Comparison of ENCODE assay signal across 1 cellular context in the genomic region with DNA sequence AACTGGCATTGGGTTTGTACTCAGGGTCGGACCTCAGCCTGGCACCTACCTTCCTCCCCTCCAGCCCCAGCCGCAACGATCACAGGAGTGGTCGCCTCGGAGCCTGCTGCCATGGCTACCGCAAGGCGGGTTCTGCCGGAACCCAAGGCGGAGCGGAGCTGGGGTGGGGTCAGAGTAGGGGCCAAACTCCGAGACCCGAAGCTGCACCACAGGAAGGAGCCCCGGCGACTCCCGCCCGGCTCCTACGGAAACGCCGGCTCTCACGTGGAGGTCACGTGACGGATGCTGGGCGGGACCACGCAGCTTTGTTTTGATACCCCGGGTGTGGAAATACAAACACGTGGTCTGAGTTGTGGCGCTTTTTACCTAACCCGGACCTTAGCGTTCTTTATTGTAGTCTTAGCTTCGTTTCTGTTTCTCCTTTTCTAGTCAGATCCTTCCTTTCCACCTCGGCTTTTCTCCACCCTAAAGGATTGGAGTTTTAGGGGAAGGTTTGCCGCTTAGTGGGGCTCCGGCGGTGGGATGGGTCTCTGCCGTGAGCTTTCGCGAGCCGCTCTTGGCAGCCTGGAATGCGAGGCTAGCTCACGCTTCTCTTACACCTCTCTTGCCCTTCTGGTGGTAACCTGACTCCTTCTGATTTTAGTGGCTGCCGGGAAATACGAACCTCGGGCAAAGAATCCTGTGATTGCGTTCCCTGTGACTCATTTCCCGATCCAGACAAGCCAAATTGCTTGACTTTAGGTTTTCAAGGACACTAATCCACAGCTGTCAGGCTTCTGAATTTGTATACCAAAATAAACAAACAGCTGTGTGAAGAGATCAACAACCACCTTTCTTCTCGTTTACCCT.
TF ChIP-seq lines count a peak whose summit lies in the region.

Gene HSPBAP1 (minus strand): TSS at position 264 of the 849 bp plus-strand sequence. CDS start 151 bp downstream, at position 113.

TF ChIP-seq in HepG2, 621 proteins besides CTCF, POLR2A, EP300 and RAD21 (continued from another document and continues in another):
- TF ChIP-seq, protein P1, sequence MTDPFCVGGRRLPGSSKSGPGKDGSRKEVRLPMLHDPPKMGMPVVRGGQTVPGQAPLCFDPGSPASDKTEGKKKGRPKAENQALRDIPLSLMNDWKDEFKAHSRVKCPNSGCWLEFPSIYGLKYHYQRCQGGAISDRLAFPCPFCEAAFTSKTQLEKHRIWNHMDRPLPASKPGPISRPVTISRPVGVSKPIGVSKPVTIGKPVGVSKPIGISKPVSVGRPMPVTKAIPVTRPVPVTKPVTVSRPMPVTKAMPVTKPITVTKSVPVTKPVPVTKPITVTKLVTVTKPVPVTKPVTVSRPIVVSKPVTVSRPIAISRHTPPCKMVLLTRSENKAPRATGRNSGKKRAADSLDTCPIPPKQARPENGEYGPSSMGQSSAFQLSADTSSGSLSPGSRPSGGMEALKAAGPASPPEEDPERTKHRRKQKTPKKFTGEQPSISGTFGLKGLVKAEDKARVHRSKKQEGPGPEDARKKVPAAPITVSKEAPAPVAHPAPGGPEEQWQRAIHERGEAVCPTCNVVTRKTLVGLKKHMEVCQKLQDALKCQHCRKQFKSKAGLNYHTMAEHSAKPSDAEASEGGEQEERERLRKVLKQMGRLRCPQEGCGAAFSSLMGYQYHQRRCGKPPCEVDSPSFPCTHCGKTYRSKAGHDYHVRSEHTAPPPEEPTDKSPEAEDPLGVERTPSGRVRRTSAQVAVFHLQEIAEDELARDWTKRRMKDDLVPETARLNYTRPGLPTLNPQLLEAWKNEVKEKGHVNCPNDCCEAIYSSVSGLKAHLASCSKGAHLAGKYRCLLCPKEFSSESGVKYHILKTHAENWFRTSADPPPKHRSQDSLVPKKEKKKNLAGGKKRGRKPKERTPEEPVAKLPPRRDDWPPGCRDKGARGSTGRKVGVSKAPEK (CRISPR knock-in tag; IDR thresholded peaks at IDR 0.05; ENCODE audit: borderline replicate concordance): no peak
- TF ChIP-seq MAFF (IDR thresholded peaks at IDR 0.05; ENCODE audit: low read depth, low read length) (no peak), ZNF557 (CRISPR knock-in tag; IDR thresholded peaks at IDR 0.05) (no peak), SMAD3 (CRISPR knock-in tag; IDR thresholded peaks at IDR 0.05) (no peak), ZNF484 (CRISPR knock-in tag; IDR thresholded peaks at IDR 0.05; ENCODE audit: borderline replicate concordance, low read depth) (no peak), GFI1 (CRISPR knock-in tag; IDR thresholded peaks at IDR 0.05; ENCODE audit: borderline replicate concordance) (no peak), RXRA (CRISPR knock-in tag; IDR thresholded peaks at IDR 0.05) (peak; percentile 67), SIX4 (CRISPR knock-in tag; IDR thresholded peaks at IDR 0.05) (peak; percentile 96), ZNF749 (CRISPR knock-in tag; IDR thresholded peaks at IDR 0.05; ENCODE audit: borderline replicate concordance) (peak; percentile 94; the same call in 1 of the 2 replicates), ZBTB7A (CRISPR knock-in tag; IDR thresholded peaks at IDR 0.05) (no peak), SP2 (CRISPR knock-in tag; IDR thresholded peaks at IDR 0.05) (peak; percentile 48; the same call in 1 of the 2 replicates), ARID3A (IDR thresholded peaks at IDR 0.05; ENCODE audit: low read depth, low read length) (no peak), PRMT3 (CRISPR knock-in tag; IDR thresholded peaks at IDR 0.05; ENCODE audit: borderline replicate concordance, low read depth) (no peak), ZNF644 (CRISPR knock-in tag; IDR thresholded peaks at IDR 0.05; ENCODE audit: low read depth) (0 out of 2 replicates have a peak, but pooled peaks have one; percentile 29), GMEB2 (CRISPR knock-in tag; IDR thresholded peaks at IDR 0.05; ENCODE audit: low read depth) (no peak), ATF2 (CRISPR knock-in tag; IDR thresholded peaks at IDR 0.05) (peak; percentile 40; the same call in 1 of the 2 replicates), HMGXB3 (CRISPR knock-in tag; IDR thresholded peaks at IDR 0.05; ENCODE audit: borderline replicate concordance) (no peak), MED8 (CRISPR knock-in tag; IDR thresholded peaks at IDR 0.05; ENCODE audit: insufficient replicate concordance) (peak; percentile 30), FOXP4 (CRISPR knock-in tag; IDR thresholded peaks at IDR 0.05) (peak; percentile 44), PAF1 (CRISPR knock-in tag; IDR thresholded peaks at IDR 0.05) (no peak), NFYC (CRISPR knock-in tag; IDR thresholded peaks at IDR 0.05) (no peak), ZBTB1 (CRISPR knock-in tag; IDR thresholded peaks at IDR 0.05; ENCODE audit: borderline replicate concordance) (no peak), ZFP62 (CRISPR knock-in tag; IDR thresholded peaks at IDR 0.05) (no peak), TBX3 (IDR thresholded peaks at IDR 0.05; ENCODE audit: borderline replicate concordance) (peak; percentile 76; the same call in 1 of the 2 replicates), ZBTB44 (CRISPR knock-in tag; IDR thresholded peaks at IDR 0.05) (no peak), PBX2 (CRISPR knock-in tag; IDR thresholded peaks at IDR 0.05) (no peak), ZBTB33 (CRISPR knock-in tag; IDR thresholded peaks at IDR 0.05) (no peak), MBNL3 (CRISPR knock-in tag; conservative IDR thresholded peaks at IDR 0.05) (no peak), SP1 (IDR thresholded peaks at IDR 0.05) (no peak), SP1 (CRISPR knock-in tag; IDR thresholded peaks at IDR 0.05) (peak; percentile 53; the same call in 1 of the 2 replicates)
- TF ChIP-seq, protein P2, sequence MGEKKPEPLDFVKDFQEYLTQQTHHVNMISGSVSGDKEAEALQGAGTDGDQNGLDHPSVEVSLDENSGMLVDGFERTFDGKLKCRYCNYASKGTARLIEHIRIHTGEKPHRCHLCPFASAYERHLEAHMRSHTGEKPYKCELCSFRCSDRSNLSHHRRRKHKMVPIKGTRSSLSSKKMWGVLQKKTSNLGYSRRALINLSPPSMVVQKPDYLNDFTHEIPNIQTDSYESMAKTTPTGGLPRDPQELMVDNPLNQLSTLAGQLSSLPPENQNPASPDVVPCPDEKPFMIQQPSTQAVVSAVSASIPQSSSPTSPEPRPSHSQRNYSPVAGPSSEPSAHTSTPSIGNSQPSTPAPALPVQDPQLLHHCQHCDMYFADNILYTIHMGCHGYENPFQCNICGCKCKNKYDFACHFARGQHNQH (CRISPR knock-in tag; IDR thresholded peaks at IDR 0.05): peak; percentile 83
